ENCODE assay signal across 12 cellular contexts in the genomic region with DNA sequence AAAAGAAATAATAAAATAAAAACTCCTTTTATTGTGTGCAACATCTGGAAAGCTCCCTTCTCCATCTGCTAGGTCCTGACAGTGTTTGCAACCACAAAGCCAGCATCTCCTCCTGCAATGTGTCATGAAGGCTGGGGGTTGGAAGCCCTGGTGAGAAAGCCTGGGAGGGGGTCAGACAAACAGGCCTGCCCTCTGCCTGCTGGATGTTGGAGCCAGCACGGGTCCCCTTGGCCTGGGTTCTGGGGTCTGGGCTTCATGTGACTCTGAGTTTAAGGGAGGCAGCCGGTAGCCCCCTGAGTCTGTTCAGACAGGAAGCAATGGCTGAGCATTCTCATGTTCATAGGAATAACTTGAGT. TPM values are rescaled to one million over a fixed set of nuclear protein-coding genes. Genes with fewer than 3 reads are reported as not detected.
DNase-seq lines count a peak whose midpoint lies in the region; ATAC-seq, FAIRE-seq and TF ChIP-seq lines count a peak whose summit lies in the region.
"Had no signal": no experiment of that assay in that cellular context is flagged by ENCODE, and none has a peak within 500 bp of the region (broad histone marks: within the 10 kb centered on the region; RNA-seq: fewer than 3 reads in every experiment).

No MANE protein-coding gene starts in this region.

- no peak for TF ChIP-seq CTCF in breast epithelium (IDR thresholded peaks at IDR 0.05)
- no peak for TF ChIP-seq CTCF in MCF 10A (IDR thresholded peaks at IDR 0.05; ENCODE audit: unreplicated experiment)
- TF ChIP-seq CTCF in D721Med (IDR thresholded peaks at IDR 0.05; ENCODE audit: insufficient read depth, missing control alignments): no peak

- no peaks in the 10 kb centered on the region for H3K4me1 Mint-ChIP-seq in MCF 10A (ENCODE audit: insufficient read depth, unreplicated experiment)
- H3K4me1 Mint-ChIP-seq in activated CD8-positive, alpha-beta T cell treated with anti-CD3 and anti-CD28 coated beads, Interleukin-2, amount 10 ng/mL, durations not matched to agents 7 days and 5 days (ENCODE audit: low read depth): peaks cover 28% of the 10 kb centered on the region

- no peak for FAIRE-seq in D721Med (lab: Jason Lieb, UNC)

- no peaks in the 10 kb centered on the region for H3K27me3 Mint-ChIP-seq in MCF 10A (ENCODE audit: insufficient read depth, unreplicated experiment)
- peaks cover 4% of the 10 kb centered on the region for H3K27me3 Mint-ChIP-seq in activated CD8-positive, alpha-beta T cell treated with anti-CD3 and anti-CD28 coated beads, Interleukin-2, amount 10 ng/mL, durations not matched to agents 7 days and 5 days (ENCODE audit: low read depth)

- WGBS in thymus: 66% methylated on average over 2 of the region's 2 CpGs

- H3K4me1 ChIP-seq in breast epithelium (no peaks in the 10 kb centered on the region), thymus (ENCODE audit: control insufficient read depth, insufficient read depth, low read length) (peaks cover 14% of the 10 kb centered on the region)
- H3K4me1 ChIP-seq: colonic mucosa had no signal

- no peak overlapping the region for H3K4me3 Mint-ChIP-seq in MCF 10A (ENCODE audit: unreplicated experiment)
- H3K4me3 Mint-ChIP-seq in activated CD8-positive, alpha-beta T cell treated with anti-CD3 and anti-CD28 coated beads, Interleukin-2, amount 10 ng/mL, durations not matched to agents 7 days and 5 days: peak overlapping the region; percentile 18

- H3K9me3 Mint-ChIP-seq in MCF 10A (ENCODE audit: unreplicated experiment): no peaks in the 10 kb centered on the region
- no peaks in the 10 kb centered on the region for H3K9me3 Mint-ChIP-seq in activated CD8-positive, alpha-beta T cell treated with anti-CD3 and anti-CD28 coated beads, Interleukin-2, amount 10 ng/mL, durations not matched to agents 7 days and 5 days (ENCODE audit: insufficient read depth)

- H3K27me3 ChIP-seq in breast epithelium (no peaks in the 10 kb centered on the region), thymus (ENCODE audit: control insufficient read depth, insufficient read depth) (no peaks in the 10 kb centered on the region)
- H3K27me3 ChIP-seq: BLaER1, colonic mucosa had no signal

- BruUV-seq in MCF 10A (replicated peaks; lab: Mats Ljungman, UMichigan): no TSS peak

- CTCF ChIA-PET in MCF 10A (lab: Yijun Ruan, JAX): interaction anchor here (0.7 kb wide), 1 partner anchor 343 kb away, joined by 3 read pairs; no protein-coding TSS in a partner anchor
- CTCF ChIA-PET in activated CD8-positive, alpha-beta T cell treated with anti-CD3 and anti-CD28 coated beads, Interleukin-2, amount 10 ng/mL, durations not matched to agents 7 days and 5 days (lab: Charles Lee): interaction anchor here (1.0 to 1.1 kb wide), 2 partner anchors 117 to 300 kb away, joined by 3 read pairs; no protein-coding TSS in a partner anchor

- peak overlapping the region in 2 of 3 donors; percentile 7 to 9 for H3K4me3 ChIP-seq in breast epithelium
- peak overlapping the region; percentile 2 for H3K4me3 ChIP-seq in thymus (ENCODE audit: low read length)
- H3K4me3 ChIP-seq: BLaER1, colonic mucosa had no signal

- H3K27ac Mint-ChIP-seq in MCF 10A (ENCODE audit: low read depth, unreplicated experiment): no peak overlapping the region
- no peak overlapping the region for H3K27ac Mint-ChIP-seq in activated CD8-positive, alpha-beta T cell treated with anti-CD3 and anti-CD28 coated beads, Interleukin-2, amount 10 ng/mL, durations not matched to agents 7 days and 5 days

- POLR2A ChIA-PET in MCF 10A (lab: Yijun Ruan, JAX): no interaction called here
- POLR2A ChIA-PET in activated CD8-positive, alpha-beta T cell treated with anti-CD3 and anti-CD28 coated beads, Interleukin-2, amount 10 ng/mL, durations not matched to agents 7 days and 5 days (lab: Charles Lee): interaction anchor here (1.1 kb wide), 1 partner anchor 10 kb away, joined by 3 read pairs; no protein-coding TSS in a partner anchor

- H3K36me3 Mint-ChIP-seq in MCF 10A (ENCODE audit: insufficient read depth, unreplicated experiment): no peaks in the 10 kb centered on the region
- H3K36me3 Mint-ChIP-seq in activated CD8-positive, alpha-beta T cell treated with anti-CD3 and anti-CD28 coated beads, Interleukin-2, amount 10 ng/mL, durations not matched to agents 7 days and 5 days (ENCODE audit: low read depth): no peaks in the 10 kb centered on the region

- TF ChIP-seq POLR2A in breast epithelium (IDR thresholded peaks at IDR 0.05): no peak

- intact Hi-C loops in breast epithelium (cut with DNase I; ENCODE audit: low total_unique reads): no loop called here
- intact Hi-C loops in MCF 10A (cut with micrococcal nuclease): no loop called here

- DNase-seq in breast epithelium (ENCODE audit: low spot score in 2 of 2) (no peak), MCF 10A (ENCODE audit: unreplicated experiment) (no peak), hepatic stellate cell (ENCODE audit: low spot score) (peak; percentile 24), D721Med (ENCODE audit: insufficient read length, low spot score) (no peak), NAMALWA (ENCODE audit: low spot score) (no peak)
- no peak for DNase-seq in activated CD8-positive, alpha-beta T cell treated with anti-CD3 and anti-CD28 coated beads, Interleukin-2, amount 10 ng/mL, durations not matched to agents 7 days and 5 days
- DNase-seq: colonic mucosa, KG1, NCI-H446 had no signal

- H3K9me3 ChIP-seq in breast epithelium (no peaks in the 10 kb centered on the region), thymus (ENCODE audit: control insufficient read depth) (no peaks in the 10 kb centered on the region)
- H3K9me3 ChIP-seq: BLaER1, colonic mucosa had no signal

- H3K36me3 ChIP-seq in breast epithelium (no peaks in the 10 kb centered on the region), thymus (ENCODE audit: control insufficient read depth, insufficient read depth) (no peaks in the 10 kb centered on the region)
- H3K36me3 ChIP-seq: BLaER1, colonic mucosa had no signal

- peak; percentile 30 for ATAC-seq in activated CD8-positive, alpha-beta T cell treated with anti-CD3 and anti-CD28 coated beads, Interleukin-2, amount 10 ng/mL, durations not matched to agents 7 days and 5 days
- no peak for ATAC-seq in HG03280 (IDR thresholded peaks at IDR 0.05; ENCODE audit: unreplicated experiment)

- peak overlapping the region in 1 of 2 donors; percentile 66 for H3K27ac ChIP-seq in breast epithelium
- peak overlapping the region; percentile 22 for H3K27ac ChIP-seq in thymus (ENCODE audit: low read depth)
- H3K27ac ChIP-seq: BLaER1, colonic mucosa had no signal

RNA-seq across cellular contexts. Expression of a gene that starts 33.1 kb away (rescaled TPM):
- total RNA-seq in breast epithelium (10 to 100 TPM in 2 of 3 donors, 1 to 10 TPM in 1; 8.3 to 13.1 (median 10.5) TPM), MCF 10A (2022) (0.16 and 0.52 TPM in 2 replicates)
- 1 to 10 TPM; 4.7 to 5.3 TPM for total RNA-seq in activated CD8-positive, alpha-beta T cell treated with anti-CD3 and anti-CD28 coated beads, Interleukin-2, amount 10 ng/mL, durations not matched to agents 7 days and 5 days
- polyA plus RNA-seq in thymus: 9.8 TPM
